Comparison of ENCODE assay signal across 35 cellular contexts in the genomic region with DNA sequence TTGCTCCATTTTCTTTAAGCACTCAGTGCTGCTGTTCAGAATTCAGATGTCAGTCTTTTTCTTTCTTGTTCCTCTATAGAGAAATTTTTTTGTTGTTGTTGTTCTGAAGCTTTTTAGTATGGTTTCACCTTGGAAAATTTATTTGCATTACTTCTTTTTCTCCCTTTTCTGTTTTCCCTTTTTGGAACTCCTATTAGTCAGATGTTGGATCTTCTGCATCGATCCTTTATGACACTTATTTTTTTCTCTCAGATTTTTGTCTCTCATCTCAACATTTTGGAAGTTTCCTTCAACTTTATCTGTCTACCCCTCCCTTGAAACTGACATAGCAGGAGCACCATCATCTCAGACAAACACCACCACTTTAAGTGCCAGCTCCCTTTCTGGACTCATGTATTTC.
DNase-seq lines count a peak whose midpoint lies in the region; ATAC-seq, FAIRE-seq and TF ChIP-seq lines count a peak whose summit lies in the region.
"Had no signal": no experiment of that assay in that cellular context is flagged by ENCODE, and none has a peak within 500 bp of the region (broad histone marks: within the 10 kb centered on the region; RNA-seq: fewer than 3 reads in every experiment).

No MANE protein-coding gene starts in this region.

- H3K36me3 ChIP-seq in HEK293 (ENCODE audit: control insufficient read depth in 2 of 2, insufficient read depth in 1 of 2, low read length in 2 of 2) = no peaks in the 10 kb centered on the region
- no peaks in the 10 kb centered on the region for H3K36me3 ChIP-seq in adipocyte (ENCODE audit: control insufficient read depth, insufficient read depth, low read length, severe bottlenecking)
- no peaks in the 10 kb centered on the region for H3K36me3 ChIP-seq in K562 (ENCODE audit: control insufficient read depth, insufficient read depth, low read length)
- H3K36me3 ChIP-seq in A673 (ENCODE audit: insufficient read depth, low read length, poor library complexity, severe bottlenecking) = no peaks in the 10 kb centered on the region
- H3K36me3 ChIP-seq: BE2C; BLaER1; BLaER1 treated with 17β-estradiol and CSF1 and Interleukin-3, amounts not matched to agents 10 nM and 100 nM had no signal

- no peak for TF ChIP-seq RAD21 in K562 (CRISPR knock-in tag; conservative IDR thresholded peaks at IDR 0.05 in 1 of 2, IDR thresholded peaks at IDR 0.05 in 1 of 2)

- no peak for TF ChIP-seq CTCF in HEK293 (tag by site-specific recombination; IDR thresholded peaks at IDR 0.05)
- TF ChIP-seq CTCF in K562 (IDR thresholded peaks at IDR 0.05 in 2 of 3, conservative IDR thresholded peaks at IDR 0.05 in 1 of 3; ENCODE audit: insufficient read depth in 2 of 3, low read depth in 1 of 3, low read length in 3 of 3) = no peak
- no peak for TF ChIP-seq CTCF in A673 (conservative IDR thresholded peaks at IDR 0.05; ENCODE audit: low read depth, low read length)

- DNase-seq in OCI-M1 (lab: John Stamatoyannopoulos, UW) = peak; percentile 70
- DNase-seq in adipocyte (ENCODE audit: low read depth) = no peak
- DNase-seq in K562 (ENCODE audit: extremely low read depth in 1 of 4, low spot score in 3 of 4) = no peak
- no peak for DNase-seq in Right ventricle myocardium inferior (ENCODE audit: missing footprints)
- no peak for DNase-seq in A673 (ENCODE audit: low spot score)
- DNase-seq in NCI-H1105 treated with DMSO at 0.1 percent for 48 hours (lab: John Stamatoyannopoulos, UW) = no peak
- DNase-seq in hippocampal formation (lab: John Stamatoyannopoulos, UW) = no peak
- DNase-seq: 8988T; ACHN; AML-193; BE2C; C1 segment of cervical spinal cord; Caco-2; Calu3; CD4-positive, alpha-beta memory T cell; CD4-positive, alpha-beta T cell; CD4-positive, CD25-positive, alpha-beta regulatory T cell; CD8-positive, alpha-beta memory T cell; CD8-positive, alpha-beta T cell; COR-L47; DMS 273 treated with DMSO at 0.1 percent for 48 hours; DMS153; DMS53; DMS79; DMS79 treated with DMSO at 0.1 percent for 48 hours; DND-41; EL had no signal

- in situ Hi-C loops in K562 (cut with MboI) = no loop called here

- BruUV-seq in K562 (replicated peaks; lab: Mats Ljungman, UMichigan) (no TSS peak), A673 (replicated peaks; lab: Mats Ljungman, UMichigan) (no TSS peak)

- no peak overlapping the region for H3K4me2 ChIP-seq in K562 (ENCODE audit: insufficient read depth, low read length)
- H3K4me2 ChIP-seq: A549; BLaER1; BLaER1 treated with 17β-estradiol and CSF1 and Interleukin-3, amounts not matched to agents 10 nM and 100 nM had no signal

- H3K27ac ChIP-seq in HEK293 (ENCODE audit: extremely low read depth, low read depth, low read length) (no peak overlapping the region), K562 (ENCODE audit: extremely low read depth, low read depth, low read length) (no peak overlapping the region), A673 (ENCODE audit: low read depth, low read length, poor library complexity, severe bottlenecking) (no peak overlapping the region)
- H3K27ac ChIP-seq: 22Rv1; A549; BLaER1; BLaER1 treated with 17β-estradiol and CSF1 and Interleukin-3, amounts not matched to agents 10 nM and 100 nM; C4-2B had no signal

- no peak overlapping the region for H2AFZ ChIP-seq in K562 (ENCODE audit: low read depth, low read length)

- H3K27me3 ChIP-seq in adipocyte (replicated peaks; ENCODE audit: control insufficient read depth, insufficient read depth, low read length) (no peaks in the 10 kb centered on the region), K562 (ENCODE audit: control insufficient read depth in 2 of 2, insufficient read depth in 2 of 2, low read length in 2 of 2) (no peaks in the 10 kb centered on the region), A673 (replicated peaks; ENCODE audit: insufficient read depth, low read depth, low read length, poor library complexity) (no peaks in the 10 kb centered on the region)
- H3K27me3 ChIP-seq: BE2C; BLaER1; BLaER1 treated with 17β-estradiol and CSF1 and Interleukin-3, amounts not matched to agents 10 nM and 100 nM had no signal

- no peak for TF ChIP-seq POLR2A in K562 (conservative IDR thresholded peaks at IDR 0.05)

- no peaks in the 10 kb centered on the region for H4K20me1 ChIP-seq in K562 (replicated peaks; ENCODE audit: control insufficient read depth, insufficient read depth, low read length)
- H4K20me1 ChIP-seq: BLaER1; BLaER1 treated with 17β-estradiol and CSF1 and Interleukin-3, amounts not matched to agents 10 nM and 100 nM had no signal

- no peaks in the 10 kb centered on the region for H3K9me1 ChIP-seq in K562 (ENCODE audit: control insufficient read depth, insufficient read depth, low read length)

- POLR2A ChIA-PET in HEK293 (lab: Yijun Ruan, JAX) (no interaction called here), K562 (lab: Yijun Ruan, JAX) (no interaction called here), A673 (lab: Charles Lee; ENCODE audit: low non-redundant PET) (no interaction called here)

- ATAC-seq in K562 = no peak
- ATAC-seq in Right ventricle myocardium inferior = no peak
- ATAC-seq: A549; CD8-positive, alpha-beta T cell had no signal

- H3K4me1 ChIP-seq in HEK293 (ENCODE audit: control insufficient read depth, insufficient read depth, low read length) (no peaks in the 10 kb centered on the region), adipocyte (ENCODE audit: control insufficient read depth, insufficient read depth, low read length) (peaks cover 8% of the 10 kb centered on the region), K562 (replicated peaks in 1 of 2; ENCODE audit: control insufficient read depth in 2 of 2, insufficient read depth in 2 of 2, low read length in 2 of 2) (peaks cover 4 to 14% of the 10 kb centered on the region in 2 experiments), A673 (ENCODE audit: insufficient read depth, low read length, poor library complexity, severe bottlenecking) (no peaks in the 10 kb centered on the region)
- H3K4me1 ChIP-seq: BE2C; BLaER1; BLaER1 treated with 17β-estradiol and CSF1 and Interleukin-3, amounts not matched to agents 10 nM and 100 nM had no signal

- WGBS in K562 (ENCODE audit: insufficient coverage, low coverage, missing lambda C conversion rate) = 0% methylated on average over 1 of the region's 1 CpG

- H3K9ac ChIP-seq in adipocyte (ENCODE audit: low read length) (no peak overlapping the region), K562 (ENCODE audit: insufficient read depth in 1 of 2, low read depth in 2 of 2, low read length in 2 of 2) (no peak overlapping the region)
- H3K9ac ChIP-seq: BLaER1; BLaER1 treated with 17β-estradiol and CSF1 and Interleukin-3, amounts not matched to agents 10 nM and 100 nM had no signal

- H3K4me3 ChIP-seq in HEK293 (ENCODE audit: low read depth, low read length) (no peak overlapping the region), adipocyte (ENCODE audit: low read length) (peak overlapping the region; percentile 0), K562 (no peak overlapping the region), A673 (ENCODE audit: low read depth, low read length, poor library complexity, severe bottlenecking) (no peak overlapping the region)
- H3K4me3 ChIP-seq: A549; BLaER1; BLaER1 treated with 17β-estradiol and CSF1 and Interleukin-3, amounts not matched to agents 10 nM and 100 nM had no signal

- H3K9me3 ChIP-seq in HEK293 (ENCODE audit: control insufficient read depth, insufficient read depth, low read depth, low read length) (no peaks in the 10 kb centered on the region), adipocyte (ENCODE audit: control insufficient read depth, low read length) (peaks cover 23% of the 10 kb centered on the region), K562 (replicated peaks; ENCODE audit: control insufficient read depth, insufficient read depth, low read depth, low read length) (peaks cover 3% of the 10 kb centered on the region; the same call in 1 of the 2 replicates), A673 (ENCODE audit: low read depth, low read length, poor library complexity, severe bottlenecking) (no peaks in the 10 kb centered on the region)
- H3K9me3 ChIP-seq: BE2C had no signal

- intact Hi-C loops in K562 (cut with micrococcal nuclease) (no loop called here), Right ventricle myocardium inferior (cut with DNase I) (no loop called here), A673 (cut with micrococcal nuclease; ENCODE audit: unreplicated experiment) (no loop called here)

- no peaks in the 10 kb centered on the region for H3K79me2 ChIP-seq in K562 (ENCODE audit: control insufficient read depth, insufficient read depth, low read length)

- TF ChIP-seq EP300 in K562 (IDR thresholded peaks at IDR 0.05; ENCODE audit: low read length) = no peak

- CTCF ChIA-PET in HEK293 (lab: Yijun Ruan, JAX) (interaction anchor here (0.6 to 1.1 kb wide), 3 partner anchors 15 to 261 kb away, joined by 3 to 4 read pairs (median 3); no protein-coding TSS in a partner anchor), K562 (lab: Yijun Ruan, JAX; ENCODE audit: low intra/inter-chr PET ratio) (no interaction called here), A673 (lab: Charles Lee) (no interaction called here)

- peak; percentile 19 for FAIRE-seq in K562 (lab: Jason Lieb, UNC)
- FAIRE-seq: A204.1, A549, D721Med had no signal

TF ChIP-seq in HEK293, 187 proteins besides CTCF, POLR2A, EP300 and RAD21 (continues in another document):
- TF ChIP-seq ZNF175 (tag by site-specific recombination; IDR thresholded peaks at IDR 0.05) = no peak

Comparison
In these comparisons a context has a peak if more than half of its experiments do, and no peak if none do; other contexts are left out.
1. Of the 44 proteins assayed by ChIP-seq in both K562 and HEK293: peak only in K562: TRIM28; only in HEK293: ZNF133; in both: none; in neither: 42.